8 cellular contexts compared by ENCODE assay signal in the genomic region with DNA sequence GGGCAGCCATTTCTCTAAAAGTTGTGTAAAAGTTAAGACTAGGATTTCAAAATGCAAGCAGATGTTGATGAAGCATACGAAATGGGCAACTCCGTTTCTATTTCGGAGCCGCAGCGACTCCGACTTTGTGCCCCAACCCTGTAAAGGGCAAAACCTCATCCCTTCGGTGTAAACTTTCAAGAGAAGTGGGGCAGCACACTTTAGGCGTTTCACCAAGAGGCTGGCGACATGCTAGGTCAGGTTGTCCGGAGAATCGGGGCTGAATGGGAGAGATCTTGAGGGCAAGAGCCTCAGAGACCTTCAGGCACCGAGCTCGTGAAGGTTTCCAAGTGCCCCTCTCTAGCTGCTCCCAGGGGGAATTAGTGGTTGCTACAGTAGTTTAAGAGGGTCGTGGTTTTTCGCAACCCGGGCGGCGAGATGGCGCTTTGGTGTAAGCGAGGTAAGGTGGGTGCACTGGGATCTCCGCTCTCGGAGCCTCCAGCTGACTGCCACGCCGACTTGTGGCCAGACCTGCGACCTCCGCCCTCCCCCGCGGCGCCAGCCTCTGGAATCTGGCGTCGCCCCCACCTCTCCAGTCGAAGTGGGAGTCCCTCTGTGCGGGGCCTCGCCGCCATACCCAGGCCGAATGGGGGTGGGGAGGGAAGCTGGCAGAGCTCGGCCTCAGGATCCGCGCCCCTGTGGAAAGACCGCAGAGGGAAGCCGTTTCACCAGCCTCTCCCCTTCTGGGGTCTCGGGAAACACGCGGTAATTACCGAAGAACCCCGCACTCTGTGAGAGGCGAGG. TPM values are rescaled to one million over a fixed set of nuclear protein-coding genes. Genes with fewer than 3 reads are reported as not detected.
DNase-seq lines count a peak whose midpoint lies in the region; ATAC-seq and TF ChIP-seq lines count a peak whose summit lies in the region.

No MANE protein-coding gene starts in this region.

- no peaks in the 10 kb centered on the region for H3K36me3 ChIP-seq in lower lobe of right lung

- ATAC-seq in lower lobe of right lung, result peak; percentile 75 to 76

- CTCF ChIA-PET in GM10248 (lab: Yijun Ruan, JAX), result interaction anchor here (1.0 to 7.6 kb wide), 8 partner anchors 10 to 117 kb away, joined by 3 to 131 read pairs (median 10); a partner anchor contains a TSS

- no peaks in the 10 kb centered on the region for H3K27me3 Mint-ChIP-seq in dendritic cell treated with granulocyte-macrophage colony-stimulating factor and Interleukin-4, amounts not matched to agents 40 ng/mL and 50 ng/mL, for 4 days

- peaks cover 54% of the 10 kb centered on the region for H3K4me1 Mint-ChIP-seq in dendritic cell treated with granulocyte-macrophage colony-stimulating factor and Interleukin-4, amounts not matched to agents 40 ng/mL and 50 ng/mL, for 4 days (ENCODE audit: low read depth)

- H3K4me3 Mint-ChIP-seq in dendritic cell treated with granulocyte-macrophage colony-stimulating factor and Interleukin-4, amounts not matched to agents 40 ng/mL and 50 ng/mL, for 4 days, result peak overlapping the region; percentile 99

- H3K36me3 Mint-ChIP-seq in dendritic cell treated with granulocyte-macrophage colony-stimulating factor and Interleukin-4, amounts not matched to agents 40 ng/mL and 50 ng/mL, for 4 days (ENCODE audit: low read depth), result peaks cover 36% of the 10 kb centered on the region

- TF ChIP-seq CTCF in GM10248 (IDR thresholded peaks at IDR 0.05; ENCODE audit: control extremely low read depth, extremely low read depth, low read depth, missing control alignments) (peak; percentile 23), HFF-Myc (IDR thresholded peaks at IDR 0.05; ENCODE audit: low read depth, low read length, missing control alignments) (no peak), lower lobe of right lung (IDR thresholded peaks at IDR 0.05) (no peak)

- H3K27ac ChIP-seq in lower lobe of right lung, result peak overlapping the region; percentile 100

- POLR2A ChIA-PET in GM10248 (lab: Yijun Ruan, JAX), result interaction anchor here (0.5 to 7.0 kb wide), 9 partner anchors 11 to 449 kb away, joined by 3 to 332 read pairs (median 4); a partner anchor contains a TSS

- peak overlapping the region; percentile 81 for H3K4me3 ChIP-seq in HFF-Myc (replicated peaks; ENCODE audit: low read depth, low read length)
- peak overlapping the region; percentile 94 for H3K4me3 ChIP-seq in lower lobe of right lung

- H3K9me3 Mint-ChIP-seq in dendritic cell treated with granulocyte-macrophage colony-stimulating factor and Interleukin-4, amounts not matched to agents 40 ng/mL and 50 ng/mL, for 4 days, result no peaks in the 10 kb centered on the region

- no peaks in the 10 kb centered on the region for H3K27me3 ChIP-seq in lower lobe of right lung (ENCODE audit: low read depth)

- peak overlapping the region; percentile 97 for H3K27ac Mint-ChIP-seq in dendritic cell treated with granulocyte-macrophage colony-stimulating factor and Interleukin-4, amounts not matched to agents 40 ng/mL and 50 ng/mL, for 4 days

- H3K9me3 ChIP-seq in lower lobe of right lung, result no peaks in the 10 kb centered on the region

- peaks cover 61% of the 10 kb centered on the region for H3K4me1 ChIP-seq in lower lobe of right lung

- DNase-seq in GM10248 (ENCODE audit: extremely low spot score) (no peak), HFF-Myc (ENCODE audit: extremely low read depth, low read depth) (no peak), NCI-H1436 (lab: John Stamatoyannopoulos, UW) (peak; percentile 79), lower lobe of right lung (peak; percentile 81), HPDE6-E6E7 (ENCODE audit: extremely low spot score) (no peak)
- peak; percentile 62 for DNase-seq in activated CD4-positive, alpha-beta T cell treated with anti-CD3 and anti-CD28 coated beads for 48 hours
- DNase-seq in stimulated activated CD8-positive, alpha-beta memory T cell treated with anti-CD3 and anti-CD28 coated beads, Interleukin-15, amount 100 ng/mL, for 24 hours (ENCODE audit: low read depth), result peak; percentile 50

- intact Hi-C loops in dendritic cell treated with granulocyte-macrophage colony-stimulating factor and Interleukin-4, amounts not matched to agents 40 ng/mL and 50 ng/mL, for 4 days (cut with micrococcal nuclease), result loop anchor here (1.0 kb wide), 2 partner anchors 12 kb away; a partner anchor contains a TSS
- intact Hi-C loops in lower lobe of right lung (cut with DNase I), result no loop called here

RNA-seq across cellular contexts. Expression of a gene that starts 1.0 kb away (rescaled TPM):
- total RNA-seq in lower lobe of right lung, result 6.4 TPM

RNA-seq across cellular contexts. Expression of a gene that starts 12.4 kb away (rescaled TPM):
- 33.9 TPM for total RNA-seq in lower lobe of right lung

RNA-seq across cellular contexts. Expression of a gene that starts 25.2 kb away (rescaled TPM):
- total RNA-seq in lower lobe of right lung, result 16.6 TPM

RNA-seq across cellular contexts. Expression of a gene that starts 28.4 kb away (rescaled TPM):
- total RNA-seq in lower lobe of right lung, result 38.3 TPM

Comparison
In these comparisons a context has a peak if more than half of its experiments do, and no peak if none do; other contexts are left out.
1. DNase-seq: peak in NCI-H1436 (single experiment), activated CD4-positive, alpha-beta T cell treated with anti-CD3 and anti-CD28 coated beads for 48 hours (single experiment), lower lobe of right lung (single experiment) and stimulated activated CD8-positive, alpha-beta memory T cell treated with anti-CD3 and anti-CD28 coated beads, Interleukin-15, amount 100 ng/mL, for 24 hours (single experiment); none in GM10248 (single experiment), HFF-Myc (single experiment) and HPDE6-E6E7 (single experiment).